Comparison of ENCODE assay signal across 22 cellular contexts in genomic region chr16:67946966-67947558, GRCh38. TPM values are rescaled to one million over a fixed set of nuclear protein-coding genes. Genes with fewer than 3 reads are reported as not detected.
"Had no signal": no experiment of that assay in that cellular context is flagged by ENCODE, and none has a peak within 500 bp of the region (broad histone marks: within the 10 kb centered on the region; RNA-seq: fewer than 3 reads in every experiment).

No MANE protein-coding gene starts in this region.

- H3K27ac ChIP-seq: foreskin keratinocyte, left lung, ovary, uterus, VCaP had no signal

- DNase-seq: activated CD4-positive, alpha-beta T cell treated with anti-CD3 and anti-CD28 coated beads for 48 hours; activated CD4-positive, alpha-beta T cell treated with anti-CD3 and anti-CD28 coated beads, Interleukin-2, amount 50 U/mL, for 48 hours; activated CD8-positive, alpha-beta memory T cell treated with anti-CD3 and anti-CD28 coated beads for 24 hours; activated effector memory CD4-positive, alpha-beta T cell treated with Interleukin-2 at 50 U/mL for 16 hours; activated naive CD4-positive, alpha-beta T cell treated with Interleukin-2 at 50 U/mL for 16 hours; anterior cingulate cortex; endodermal cell; foreskin keratinocyte; left lung; spleen; stimulated activated naive CD4-positive, alpha-beta T cell treated with Interleukin-2 at 50 U/mL for 16 hours; T-helper 9 cell; uterus had no signal

- ATAC-seq: activated CD4-positive, CD25-positive, alpha-beta regulatory T cell treated with anti-CD3 and anti-CD28 coated beads, Interleukin-2, amount 50 U/mL, for 24 hours; foreskin keratinocyte; left lung had no signal

- H3K9me3 ChIP-seq: left lung, ovary, spleen, thoracic aorta, uterus had no signal

- H3K36me3 ChIP-seq: ovary, uterus had no signal

- H3K27me3 ChIP-seq: foreskin keratinocyte, left lung, ovary, spleen, uterus had no signal

- H3K4me3 ChIP-seq: left lung, ovary, spleen, thoracic aorta, uterus had no signal

- H3K4me1 ChIP-seq: foreskin keratinocyte, left lung, uterus had no signal

RNA-seq across cellular contexts. Expression of gene DPEP3, which starts 33.2 kb away (rescaled TPM):
- total RNA-seq: bronchial epithelial cell, foreskin keratinocyte, glomerular endothelial cell, mucosa of gallbladder, progenitor cell of endocrine pancreas, renal cortical epithelial cell, thoracic aorta had no signal
